In the genomic region with DNA sequence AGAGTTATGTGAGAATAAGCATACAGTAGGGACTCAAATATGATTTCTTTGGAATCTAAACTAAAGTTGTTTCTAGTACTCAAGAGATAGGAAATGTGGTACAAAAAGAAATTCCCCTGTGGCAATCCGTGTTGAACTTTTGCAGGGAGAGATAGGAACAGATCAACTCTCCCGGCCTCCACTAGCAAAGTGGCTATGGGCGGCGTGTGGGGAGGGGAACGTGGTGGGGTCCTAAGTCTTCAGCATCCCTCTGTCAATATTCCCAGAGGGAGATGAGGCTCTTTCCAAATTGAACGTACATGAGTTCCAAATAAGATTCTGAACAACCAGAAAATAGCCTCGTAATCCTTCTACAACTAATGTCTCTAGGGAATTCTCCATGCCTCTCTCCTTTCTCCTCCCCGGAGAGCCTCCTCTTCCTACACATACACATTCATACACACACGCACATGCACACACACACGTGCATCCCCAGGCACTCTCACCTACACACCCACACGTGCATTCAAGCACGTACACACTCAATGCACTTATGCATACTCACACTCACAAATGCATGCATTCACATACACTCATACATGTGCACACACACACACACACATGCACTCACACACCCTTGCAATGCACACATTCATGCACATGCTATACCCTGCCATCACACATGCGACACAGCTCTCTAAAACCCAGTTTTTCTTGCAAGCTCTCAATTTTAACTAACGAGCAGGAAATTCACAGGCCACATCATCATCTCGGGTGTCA, we compare ENCODE assay signal across 23 cellular contexts.
DNase-seq lines count a peak whose midpoint lies in the region; FAIRE-seq and TF ChIP-seq lines count a peak whose summit lies in the region.
"Had no signal": no experiment of that assay in that cellular context is flagged by ENCODE, and none has a peak within 500 bp of the region (broad histone marks: within the 10 kb centered on the region; RNA-seq: fewer than 3 reads in every experiment).

No MANE protein-coding gene starts in this region.

- no peak overlapping the region for H3K27ac Mint-ChIP-seq in glutamatergic neuron (ENCODE audit: unreplicated experiment)
- H3K27ac Mint-ChIP-seq: B cell; CD4-positive, CD25-positive, alpha-beta regulatory T cell; CD8-positive, alpha-beta T cell; HFFc6 had no signal

- H3K9me3 ChIP-seq in left ventricle myocardium inferior (replicated peaks) = peaks cover 5% of the 10 kb centered on the region
- H3K9me3 ChIP-seq: BLaER1, Caco-2, HAP-1 had no signal

- H3K4me1 ChIP-seq in left ventricle myocardium inferior = peaks cover 11% of the 10 kb centered on the region
- H3K4me1 ChIP-seq: BLaER1, Caco-2, HAP-1 had no signal

- H3K9me3 Mint-ChIP-seq in glutamatergic neuron (ENCODE audit: unreplicated experiment) = no peaks in the 10 kb centered on the region
- H3K9me3 Mint-ChIP-seq: CD8-positive, alpha-beta T cell had no signal

- H3K4me3 ChIP-seq in left ventricle myocardium inferior = no peak overlapping the region
- no peak overlapping the region for H3K4me3 ChIP-seq in coronary artery
- H3K4me3 ChIP-seq: BLaER1, HAP-1 had no signal

- no peak for TF ChIP-seq CTCF in left ventricle myocardium inferior (IDR thresholded peaks at IDR 0.05; ENCODE audit: borderline replicate concordance)
- no peak for TF ChIP-seq CTCF in coronary artery (IDR thresholded peaks at IDR 0.05)
- no peak for TF ChIP-seq CTCF in glutamatergic neuron (IDR thresholded peaks at IDR 0.05; ENCODE audit: partially characterized antibody, unreplicated experiment)

- H3K36me3 Mint-ChIP-seq in glutamatergic neuron (ENCODE audit: unreplicated experiment) = no peaks in the 10 kb centered on the region
- H3K36me3 Mint-ChIP-seq: CD4-positive, CD25-positive, alpha-beta regulatory T cell; CD8-positive, alpha-beta T cell had no signal

- peak overlapping the region; percentile 56 for H3K27ac ChIP-seq in left ventricle myocardium inferior (replicated peaks)
- no peak overlapping the region for H3K27ac ChIP-seq in coronary artery
- H3K27ac ChIP-seq: 22Rv1, BLaER1, C4-2B had no signal

- FAIRE-seq in urothelium cell line (lab: Jason Lieb, UNC) = peak; percentile 90
- FAIRE-seq: A204.1, G401.6, GM12892, H54 had no signal

- DNase-seq in NCI-H2171 treated with DMSO at 0.1 percent for 48 hours (lab: John Stamatoyannopoulos, UW) = peak; percentile 3
- DNase-seq in NCI-H2171 (lab: John Stamatoyannopoulos, UW) = no peak
- DNase-seq in left ventricle myocardium inferior = no peak
- no peak for DNase-seq in cardiac septum (ENCODE audit: low spot score)
- DNase-seq in coronary artery (ENCODE audit: low spot score) = peak; percentile 33
- no peak for DNase-seq in urothelium cell line (ENCODE audit: low spot score)
- no peak for DNase-seq in glutamatergic neuron
- DNase-seq: Caco-2; CD4-positive, CD25-positive, alpha-beta regulatory T cell; CD8-positive, alpha-beta T cell; DMS153; DND-41; GOT3; HFFc6 had no signal

- intact Hi-C loops in left ventricle myocardium inferior (cut with micrococcal nuclease) (no loop called here), cardiac septum (cut with DNase I) (no loop called here)

- no peaks in the 10 kb centered on the region for H3K4me1 Mint-ChIP-seq in glutamatergic neuron (ENCODE audit: low read depth, unreplicated experiment)
- H3K4me1 Mint-ChIP-seq: B cell had no signal

- H3K36me3 ChIP-seq in left ventricle myocardium inferior = no peaks in the 10 kb centered on the region
- H3K36me3 ChIP-seq: BLaER1, HAP-1 had no signal

- H3K4me3 Mint-ChIP-seq in glutamatergic neuron (ENCODE audit: unreplicated experiment) = no peak overlapping the region
- H3K4me3 Mint-ChIP-seq: B cell; CD4-positive, CD25-positive, alpha-beta regulatory T cell; CD8-positive, alpha-beta T cell; HFFc6 had no signal

- no peaks in the 10 kb centered on the region for H3K27me3 ChIP-seq in left ventricle myocardium inferior (ENCODE audit: low read depth)
- H3K27me3 ChIP-seq: BLaER1 had no signal

- peaks cover 5% of the 10 kb centered on the region for H3K27me3 Mint-ChIP-seq in glutamatergic neuron (ENCODE audit: unreplicated experiment)
- H3K27me3 Mint-ChIP-seq: CD4-positive, CD25-positive, alpha-beta regulatory T cell had no signal

Comparison
In these comparisons a context has a peak if more than half of its experiments do, and no peak if none do; other contexts are left out.
1. DNase-seq: peak in NCI-H2171 treated with DMSO at 0.1 percent for 48 hours (single experiment) and coronary artery (single experiment); none in NCI-H2171 (single experiment), left ventricle myocardium inferior (single experiment), cardiac septum (single experiment), urothelium cell line (single experiment) and glutamatergic neuron (single experiment).